ENCODE assay signal across 2 cellular contexts in the genomic region with DNA sequence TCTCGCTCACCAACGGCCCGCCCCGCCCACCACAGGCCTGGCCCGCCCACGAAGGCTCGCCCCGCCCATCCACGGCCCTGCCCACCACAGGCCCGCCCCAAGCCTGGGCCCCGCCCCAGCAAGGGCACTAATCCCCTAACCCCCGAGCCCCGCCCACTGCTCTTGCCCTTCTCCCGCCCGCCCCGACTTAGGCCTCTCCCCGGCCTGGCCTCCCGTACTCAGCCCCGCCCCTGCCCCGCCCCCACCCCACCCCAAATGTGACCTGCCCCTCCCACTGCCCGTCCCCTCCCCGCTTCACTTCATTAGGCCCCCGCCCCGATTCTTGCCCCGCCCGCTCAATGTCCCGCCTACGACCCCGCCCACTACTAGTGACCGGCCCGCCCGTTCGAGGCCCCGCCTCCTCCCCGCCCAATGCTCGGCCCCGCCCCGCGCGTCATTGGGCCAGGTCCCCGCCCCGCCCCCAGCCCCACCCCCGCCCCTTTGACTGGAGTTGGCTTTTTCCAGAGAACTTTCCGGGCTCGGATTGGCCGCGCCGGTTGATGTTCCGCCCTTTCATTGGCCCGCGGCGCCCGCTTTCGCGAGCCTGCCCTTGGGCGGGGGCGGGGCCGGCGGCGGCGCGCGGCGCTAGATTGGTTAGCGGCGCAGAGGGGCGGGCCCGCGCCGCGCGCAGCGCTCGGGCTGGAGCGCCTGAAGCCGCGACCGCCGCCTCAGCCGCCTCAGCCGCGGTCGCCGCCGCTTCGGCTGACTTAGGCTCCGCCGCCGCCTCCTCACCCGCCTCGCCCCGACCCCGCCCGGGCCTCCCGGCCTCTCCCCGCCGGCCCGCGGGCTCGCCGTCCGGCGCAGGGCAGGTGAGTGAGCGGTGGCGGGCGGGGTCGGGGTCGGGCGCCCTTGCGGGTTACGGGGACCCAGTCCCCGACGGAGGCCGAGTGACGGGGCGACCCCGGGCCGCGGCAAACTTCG.
TF ChIP-seq lines count a peak whose summit lies in the region.

A gene (plus strand): TSS at position 705 of the 960 bp plus-strand sequence. CDS start 206,361 bp downstream, outside the sequence.

TF ChIP-seq in liver, 16 proteins besides CTCF, POLR2A, EP300 and RAD21 (continued from another document):
- TF ChIP-seq, protein P1, sequence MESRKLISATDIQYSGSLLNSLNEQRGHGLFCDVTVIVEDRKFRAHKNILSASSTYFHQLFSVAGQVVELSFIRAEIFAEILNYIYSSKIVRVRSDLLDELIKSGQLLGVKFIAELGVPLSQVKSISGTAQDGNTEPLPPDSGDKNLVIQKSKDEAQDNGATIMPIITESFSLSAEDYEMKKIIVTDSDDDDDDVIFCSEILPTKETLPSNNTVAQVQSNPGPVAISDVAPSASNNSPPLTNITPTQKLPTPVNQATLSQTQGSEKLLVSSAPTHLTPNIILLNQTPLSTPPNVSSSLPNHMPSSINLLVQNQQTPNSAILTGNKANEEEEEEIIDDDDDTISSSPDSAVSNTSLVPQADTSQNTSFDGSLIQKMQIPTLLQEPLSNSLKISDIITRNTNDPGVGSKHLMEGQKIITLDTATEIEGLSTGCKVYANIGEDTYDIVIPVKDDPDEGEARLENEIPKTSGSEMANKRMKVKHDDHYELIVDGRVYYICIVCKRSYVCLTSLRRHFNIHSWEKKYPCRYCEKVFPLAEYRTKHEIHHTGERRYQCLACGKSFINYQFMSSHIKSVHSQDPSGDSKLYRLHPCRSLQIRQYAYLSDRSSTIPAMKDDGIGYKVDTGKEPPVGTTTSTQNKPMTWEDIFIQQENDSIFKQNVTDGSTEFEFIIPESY (IDR thresholded peaks at IDR 0.05) = no peak
- TF ChIP-seq HNF4G (IDR thresholded peaks at IDR 0.05) = no peak
- no peak for TF ChIP-seq FOXA1 (IDR thresholded peaks at IDR 0.05)
- TF ChIP-seq TAF1 (conservative IDR thresholded peaks at IDR 0.05) = no peak

TF ChIP-seq in HepG2, 621 proteins besides CTCF, POLR2A, EP300 and RAD21:
- TF ChIP-seq, protein P2, sequence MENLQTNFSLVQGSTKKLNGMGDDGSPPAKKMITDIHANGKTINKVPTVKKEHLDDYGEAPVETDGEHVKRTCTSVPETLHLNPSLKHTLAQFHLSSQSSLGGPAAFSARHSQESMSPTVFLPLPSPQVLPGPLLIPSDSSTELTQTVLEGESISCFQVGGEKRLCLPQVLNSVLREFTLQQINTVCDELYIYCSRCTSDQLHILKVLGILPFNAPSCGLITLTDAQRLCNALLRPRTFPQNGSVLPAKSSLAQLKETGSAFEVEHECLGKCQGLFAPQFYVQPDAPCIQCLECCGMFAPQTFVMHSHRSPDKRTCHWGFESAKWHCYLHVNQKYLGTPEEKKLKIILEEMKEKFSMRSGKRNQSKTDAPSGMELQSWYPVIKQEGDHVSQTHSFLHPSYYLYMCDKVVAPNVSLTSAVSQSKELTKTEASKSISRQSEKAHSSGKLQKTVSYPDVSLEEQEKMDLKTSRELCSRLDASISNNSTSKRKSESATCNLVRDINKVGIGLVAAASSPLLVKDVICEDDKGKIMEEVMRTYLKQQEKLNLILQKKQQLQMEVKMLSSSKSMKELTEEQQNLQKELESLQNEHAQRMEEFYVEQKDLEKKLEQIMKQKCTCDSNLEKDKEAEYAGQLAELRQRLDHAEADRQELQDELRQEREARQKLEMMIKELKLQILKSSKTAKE (CRISPR knock-in tag; IDR thresholded peaks at IDR 0.05; ENCODE audit: borderline replicate concordance) = no peak
- TF ChIP-seq HNRNPLL (IDR thresholded peaks at IDR 0.05; ENCODE audit: low read depth, low read length, poor library complexity, severe bottlenecking) (no peak), ZNF644 (CRISPR knock-in tag; IDR thresholded peaks at IDR 0.05; ENCODE audit: low read depth) (no peak), ZNF335 (CRISPR knock-in tag; IDR thresholded peaks at IDR 0.05) (no peak), TARDBP (CRISPR knock-in tag; IDR thresholded peaks at IDR 0.05) (no peak), SRSF4 (IDR thresholded peaks at IDR 0.05; ENCODE audit: low read depth, low read length, poor library complexity, severe bottlenecking) (no peak), CEBPG (CRISPR knock-in tag; IDR thresholded peaks at IDR 0.05) (no peak), MED8 (CRISPR knock-in tag; IDR thresholded peaks at IDR 0.05; ENCODE audit: insufficient replicate concordance) (no peak), ZNF331 (CRISPR knock-in tag; IDR thresholded peaks at IDR 0.05) (no peak), NCOA2 (CRISPR knock-in tag; IDR thresholded peaks at IDR 0.05) (no peak), KLF12 (CRISPR knock-in tag; IDR thresholded peaks at IDR 0.05; ENCODE audit: borderline replicate concordance) (no peak), SALL2 (CRISPR knock-in tag; IDR thresholded peaks at IDR 0.05) (no peak), ZNF547 (CRISPR knock-in tag; IDR thresholded peaks at IDR 0.05) (no peak), HNRNPUL1 (IDR thresholded peaks at IDR 0.05; ENCODE audit: low read depth, low read length) (no peak), ZNF563 (CRISPR knock-in tag; IDR thresholded peaks at IDR 0.05) (no peak)
- TF ChIP-seq, protein P3, sequence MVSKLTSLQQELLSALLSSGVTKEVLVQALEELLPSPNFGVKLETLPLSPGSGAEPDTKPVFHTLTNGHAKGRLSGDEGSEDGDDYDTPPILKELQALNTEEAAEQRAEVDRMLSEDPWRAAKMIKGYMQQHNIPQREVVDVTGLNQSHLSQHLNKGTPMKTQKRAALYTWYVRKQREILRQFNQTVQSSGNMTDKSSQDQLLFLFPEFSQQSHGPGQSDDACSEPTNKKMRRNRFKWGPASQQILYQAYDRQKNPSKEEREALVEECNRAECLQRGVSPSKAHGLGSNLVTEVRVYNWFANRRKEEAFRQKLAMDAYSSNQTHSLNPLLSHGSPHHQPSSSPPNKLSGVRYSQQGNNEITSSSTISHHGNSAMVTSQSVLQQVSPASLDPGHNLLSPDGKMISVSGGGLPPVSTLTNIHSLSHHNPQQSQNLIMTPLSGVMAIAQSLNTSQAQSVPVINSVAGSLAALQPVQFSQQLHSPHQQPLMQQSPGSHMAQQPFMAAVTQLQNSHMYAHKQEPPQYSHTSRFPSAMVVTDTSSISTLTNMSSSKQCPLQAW (CRISPR knock-in tag; IDR thresholded peaks at IDR 0.05) = no peak
- TF ChIP-seq, protein P4, sequence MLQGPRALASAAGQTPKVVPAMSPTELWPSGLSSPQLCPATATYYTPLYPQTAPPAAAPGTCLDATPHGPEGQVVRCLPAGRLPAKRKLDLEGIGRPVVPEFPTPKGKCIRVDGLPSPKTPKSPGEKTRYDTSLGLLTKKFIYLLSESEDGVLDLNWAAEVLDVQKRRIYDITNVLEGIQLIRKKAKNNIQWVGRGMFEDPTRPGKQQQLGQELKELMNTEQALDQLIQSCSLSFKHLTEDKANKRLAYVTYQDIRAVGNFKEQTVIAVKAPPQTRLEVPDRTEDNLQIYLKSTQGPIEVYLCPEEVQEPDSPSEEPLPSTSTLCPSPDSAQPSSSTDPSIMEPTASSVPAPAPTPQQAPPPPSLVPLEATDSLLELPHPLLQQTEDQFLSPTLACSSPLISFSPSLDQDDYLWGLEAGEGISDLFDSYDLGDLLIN (CRISPR knock-in tag; IDR thresholded peaks at IDR 0.05; ENCODE audit: borderline replicate concordance) = no peak
- TF ChIP-seq, protein P5, sequence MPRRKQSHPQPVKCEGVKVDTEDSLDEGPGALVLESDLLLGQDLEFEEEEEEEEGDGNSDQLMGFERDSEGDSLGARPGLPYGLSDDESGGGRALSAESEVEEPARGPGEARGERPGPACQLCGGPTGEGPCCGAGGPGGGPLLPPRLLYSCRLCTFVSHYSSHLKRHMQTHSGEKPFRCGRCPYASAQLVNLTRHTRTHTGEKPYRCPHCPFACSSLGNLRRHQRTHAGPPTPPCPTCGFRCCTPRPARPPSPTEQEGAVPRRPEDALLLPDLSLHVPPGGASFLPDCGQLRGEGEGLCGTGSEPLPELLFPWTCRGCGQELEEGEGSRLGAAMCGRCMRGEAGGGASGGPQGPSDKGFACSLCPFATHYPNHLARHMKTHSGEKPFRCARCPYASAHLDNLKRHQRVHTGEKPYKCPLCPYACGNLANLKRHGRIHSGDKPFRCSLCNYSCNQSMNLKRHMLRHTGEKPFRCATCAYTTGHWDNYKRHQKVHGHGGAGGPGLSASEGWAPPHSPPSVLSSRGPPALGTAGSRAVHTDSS (CRISPR knock-in tag; conservative IDR thresholded peaks at IDR 0.05) = no peak
